In genomic region chr18:39799010-39799409, GRCh38 we compare ENCODE assay signal across 9 cellular contexts.
DNase-seq lines count a peak whose midpoint lies in the region; ATAC-seq, FAIRE-seq and TF ChIP-seq lines count a peak whose summit lies in the region.
"Had no signal": no experiment of that assay in that cellular context is flagged by ENCODE, and none has a peak within 500 bp of the region (broad histone marks: within the 10 kb centered on the region; RNA-seq: fewer than 3 reads in every experiment).

No MANE protein-coding gene starts in this region.

- H3K36me3 ChIP-seq in lower lobe of right lung (no peaks in the 10 kb centered on the region), right atrium auricular region (no peaks in the 10 kb centered on the region)
- H3K36me3 ChIP-seq: ascending aorta had no signal

- no peaks in the 10 kb centered on the region for H3K4me1 ChIP-seq in lower lobe of right lung
- H3K4me1 ChIP-seq in right atrium auricular region = no peaks in the 10 kb centered on the region
- H3K4me1 ChIP-seq: ascending aorta had no signal

- no peaks in the 10 kb centered on the region for H3K27me3 Mint-ChIP-seq in MCF 10A (ENCODE audit: insufficient read depth, unreplicated experiment)
- H3K27me3 Mint-ChIP-seq in naive thymus-derived CD8-positive, alpha-beta T cell = peaks cover 0 to 16% (median 7%) of the 10 kb centered on the region in 5 donors

- H3K27ac Mint-ChIP-seq in MCF 10A (ENCODE audit: low read depth, unreplicated experiment) = peak overlapping the region; percentile 93
- no peak overlapping the region for H3K27ac Mint-ChIP-seq in naive thymus-derived CD8-positive, alpha-beta T cell

- no peak for TF ChIP-seq CTCF in MCF 10A (IDR thresholded peaks at IDR 0.05; ENCODE audit: unreplicated experiment)
- TF ChIP-seq CTCF in lower lobe of right lung (IDR thresholded peaks at IDR 0.05) = no peak
- TF ChIP-seq CTCF in right atrium auricular region (IDR thresholded peaks at IDR 0.05) = no peak

- peak overlapping the region; percentile 94 for H3K4me3 Mint-ChIP-seq in MCF 10A (ENCODE audit: unreplicated experiment)
- peak overlapping the region in 7 of 10 donors; percentile 34 to 78 (median 51) for H3K4me3 Mint-ChIP-seq in naive thymus-derived CD8-positive, alpha-beta T cell

- no peaks in the 10 kb centered on the region for H3K9me3 Mint-ChIP-seq in MCF 10A (ENCODE audit: unreplicated experiment)
- H3K9me3 Mint-ChIP-seq in naive thymus-derived CD8-positive, alpha-beta T cell = peaks cover 0 to 7% (median 4%) of the 10 kb centered on the region in 9 donors

- ATAC-seq in naive thymus-derived CD8-positive, alpha-beta T cell = no peak
- ATAC-seq in lower lobe of right lung = no peak

- H3K27ac ChIP-seq in lower lobe of right lung = no peak overlapping the region
- H3K27ac ChIP-seq in right atrium auricular region = no peak overlapping the region
- H3K27ac ChIP-seq: ascending aorta had no signal

- POLR2A ChIA-PET in MCF 10A (lab: Yijun Ruan, JAX) = interaction anchor here (0.6 to 5.9 kb wide), 12 partner anchors 10 to 1469 kb away, joined by 3 to 34 read pairs (median 4); no protein-coding TSS in a partner anchor
- POLR2A ChIA-PET in naive thymus-derived CD8-positive, alpha-beta T cell (lab: Charles Lee) = no interaction called here

- CTCF ChIA-PET in MCF 10A (lab: Yijun Ruan, JAX) = interaction anchor here (0.6 to 2.4 kb wide), 4 partner anchors 9 to 956 kb away, joined by 3 to 8 read pairs (median 4); no protein-coding TSS in a partner anchor

- peaks cover 34% of the 10 kb centered on the region for H3K4me1 Mint-ChIP-seq in MCF 10A (ENCODE audit: insufficient read depth, unreplicated experiment)
- peaks cover 2 to 15% (median 11%) of the 10 kb centered on the region in 4 donors for H3K4me1 Mint-ChIP-seq in naive thymus-derived CD8-positive, alpha-beta T cell

- DNase-seq in EL (peak; percentile 26), NCI-H146 (lab: John Stamatoyannopoulos, UW) (peak; percentile 90), MCF 10A (ENCODE audit: unreplicated experiment) (peak; percentile 83), GM19239 (ENCODE audit: insufficient read length, low spot score) (no peak), lower lobe of right lung (no peak), right atrium auricular region (ENCODE audit: low spot score) (no peak)
- DNase-seq in naive thymus-derived CD8-positive, alpha-beta T cell = no peak
- DNase-seq in stimulated activated CD4-positive, alpha-beta T cell treated with anti-CD3 and anti-CD28 coated beads, Interleukin-2, amount 100 ng/mL, for 48 hours = no peak

- intact Hi-C loops in MCF 10A (cut with micrococcal nuclease) = no loop called here
- intact Hi-C loops in lower lobe of right lung (cut with DNase I) = no loop called here

- no peaks in the 10 kb centered on the region for H3K27me3 ChIP-seq in lower lobe of right lung (ENCODE audit: low read depth)
- H3K27me3 ChIP-seq in right atrium auricular region = no peaks in the 10 kb centered on the region
- H3K27me3 ChIP-seq: ascending aorta had no signal

- no peak overlapping the region for H3K4me3 ChIP-seq in lower lobe of right lung
- H3K4me3 ChIP-seq in right atrium auricular region = peak overlapping the region in 1 of 2 donors; percentile 33
- H3K4me3 ChIP-seq: ascending aorta had no signal

- peaks cover 7% of the 10 kb centered on the region for H3K36me3 Mint-ChIP-seq in MCF 10A (ENCODE audit: insufficient read depth, unreplicated experiment)
- no peaks in the 10 kb centered on the region for H3K36me3 Mint-ChIP-seq in naive thymus-derived CD8-positive, alpha-beta T cell

- H3K9me3 ChIP-seq in lower lobe of right lung (no peaks in the 10 kb centered on the region), right atrium auricular region (no peaks in the 10 kb centered on the region)
- H3K9me3 ChIP-seq: ascending aorta had no signal

- FAIRE-seq in GM19239 (lab: Jason Lieb, UNC) = no peak

- no TSS peak for BruUV-seq in MCF 10A (replicated peaks; lab: Mats Ljungman, UMichigan)

Comparison
In these comparisons a context has a peak if more than half of its experiments do, and no peak if none do; other contexts are left out.
1. DNase-seq: peak in EL (single experiment), NCI-H146 (single experiment) and MCF 10A (single experiment); none in naive thymus-derived CD8-positive, alpha-beta T cell (0 of 10), GM19239 (single experiment), lower lobe of right lung (single experiment), right atrium auricular region (single experiment) and stimulated activated CD4-positive, alpha-beta T cell treated with anti-CD3 and anti-CD28 coated beads, Interleukin-2, amount 100 ng/mL, for 48 hours (0 of 2).